13 cellular contexts compared by ENCODE assay signal in the genomic region with DNA sequence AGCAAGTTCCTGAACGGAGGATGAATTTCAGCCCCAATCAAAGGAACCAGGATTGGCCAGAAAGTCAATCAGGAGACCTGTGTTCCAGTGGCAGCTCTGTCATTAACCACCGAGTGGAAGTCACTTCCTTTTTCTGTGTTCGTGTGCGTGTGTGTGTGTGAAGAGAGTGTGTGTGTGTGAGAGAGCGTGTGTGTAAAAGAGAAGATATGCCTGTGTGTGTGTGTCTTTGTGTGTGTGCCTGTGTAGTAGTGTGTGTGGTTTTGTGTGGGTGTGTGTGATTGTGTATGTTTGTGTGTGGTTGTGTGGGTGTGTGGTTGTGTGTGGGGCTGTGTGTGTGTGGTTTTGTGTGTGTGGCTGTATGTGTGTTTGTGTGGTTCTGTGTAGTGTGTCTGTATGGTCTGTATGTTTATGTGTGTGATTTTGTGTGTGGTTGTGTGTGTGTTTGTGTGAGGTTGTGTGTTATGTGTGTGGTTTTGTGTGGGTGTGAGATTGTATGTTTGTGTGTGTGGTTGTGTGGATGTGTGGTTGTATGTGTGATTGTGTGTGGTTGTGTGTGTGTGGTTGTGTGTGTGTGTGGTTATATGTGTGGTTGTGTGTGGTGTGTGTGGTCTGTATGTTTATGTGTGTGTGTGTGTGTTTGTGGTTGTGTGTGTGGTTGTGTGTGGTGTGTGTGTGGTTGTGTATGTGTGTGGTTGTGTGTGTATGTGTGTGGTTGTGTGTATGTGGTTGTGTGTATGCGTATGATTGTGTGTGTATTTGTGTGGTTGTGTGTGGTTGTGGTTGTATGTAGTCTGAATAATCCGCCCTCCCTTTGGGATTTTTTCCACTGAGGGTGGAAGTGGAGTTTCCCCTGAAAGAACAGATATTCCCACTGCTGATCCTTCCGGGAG.
DNase-seq lines count a peak whose midpoint lies in the region; ATAC-seq and TF ChIP-seq lines count a peak whose summit lies in the region.
"Had no signal": no experiment of that assay in that cellular context is flagged by ENCODE, and none has a peak within 500 bp of the region (broad histone marks: within the 10 kb centered on the region; RNA-seq: fewer than 3 reads in every experiment).

No MANE protein-coding gene starts in this region.

- H3K9ac ChIP-seq in neural progenitor cell, result no peak overlapping the region

- H3K4me3 ChIP-seq in neural progenitor cell, result no peak overlapping the region
- H3K4me3 ChIP-seq: A549, skin epidermis had no signal

- H3K27me3 Mint-ChIP-seq in activated CD4-positive, alpha-beta T cell treated with anti-CD3 and anti-CD28 coated beads for 36 hours, result peaks cover 15% of the 10 kb centered on the region
- no peaks in the 10 kb centered on the region for H3K27me3 Mint-ChIP-seq in activated T-helper 2 cell treated with anti-CD3 and anti-CD28 coated beads, Interferon-gamma antibody, Interleukin-2, Interleukin-4, amounts not matched to agents 10 μg/mL and 5 μg/mL and 100 μg/mL, durations not matched to agents 14 hours and 24 hours and 36 hours (ENCODE audit: low read depth)
- peaks cover 10% of the 10 kb centered on the region for H3K27me3 Mint-ChIP-seq in neural progenitor cell (ENCODE audit: insufficient read depth, low read depth)

- no peaks in the 10 kb centered on the region for H3K9me3 ChIP-seq in neural progenitor cell (ENCODE audit: low read depth)
- H3K9me3 ChIP-seq: A549, Caco-2 had no signal

- peaks cover 13% of the 10 kb centered on the region for H3F3A ChIP-seq in neural progenitor cell (ENCODE audit: low read depth)

- intact Hi-C loops in activated CD4-positive, alpha-beta T cell treated with anti-CD3 and anti-CD28 coated beads for 36 hours (cut with DNase I, micrococcal nuclease), result loop anchor here in 1 of 2 experiments (2.0 kb wide), 1 partner anchor 13 kb away; no protein-coding TSS in a partner anchor
- intact Hi-C loops in activated T-helper 2 cell treated with anti-CD3 and anti-CD28 coated beads, Interferon-gamma antibody, Interleukin-2, Interleukin-4, amounts not matched to agents 10 μg/mL and 5 μg/mL and 100 μg/mL, durations not matched to agents 14 hours and 24 hours and 36 hours (cut with micrococcal nuclease), result no loop called here

- no peak overlapping the region for H3K4me2 ChIP-seq in neural progenitor cell
- H3K4me2 ChIP-seq: A549 had no signal

- H3K36me3 ChIP-seq in neural progenitor cell, result no peaks in the 10 kb centered on the region

- no peak for ATAC-seq in activated CD4-positive, alpha-beta T cell treated with anti-CD3 and anti-CD28 coated beads for 36 hours
- ATAC-seq: A549 had no signal

- POLR2A ChIA-PET in activated CD4-positive, alpha-beta T cell treated with anti-CD3 and anti-CD28 coated beads for 36 hours (lab: Charles Lee), result no interaction called here

- peaks cover 7% of the 10 kb centered on the region for H3K9me3 Mint-ChIP-seq in activated CD4-positive, alpha-beta T cell treated with anti-CD3 and anti-CD28 coated beads for 36 hours (ENCODE audit: low read depth)
- peaks cover 11% of the 10 kb centered on the region for H3K9me3 Mint-ChIP-seq in activated T-helper 2 cell treated with anti-CD3 and anti-CD28 coated beads, Interferon-gamma antibody, Interleukin-2, Interleukin-4, amounts not matched to agents 10 μg/mL and 5 μg/mL and 100 μg/mL, durations not matched to agents 14 hours and 24 hours and 36 hours
- peaks cover 3% of the 10 kb centered on the region for H3K9me3 Mint-ChIP-seq in neural progenitor cell

- H3K27ac Mint-ChIP-seq in activated CD4-positive, alpha-beta T cell treated with anti-CD3 and anti-CD28 coated beads for 36 hours, result peak overlapping the region; percentile 18
- peak overlapping the region; percentile 47 for H3K27ac Mint-ChIP-seq in activated T-helper 2 cell treated with anti-CD3 and anti-CD28 coated beads, Interferon-gamma antibody, Interleukin-2, Interleukin-4, amounts not matched to agents 10 μg/mL and 5 μg/mL and 100 μg/mL, durations not matched to agents 14 hours and 24 hours and 36 hours
- no peak overlapping the region for H3K27ac Mint-ChIP-seq in neural progenitor cell

- H4K20me1 ChIP-seq in neural progenitor cell (ENCODE audit: low read depth), result no peaks in the 10 kb centered on the region

- TF ChIP-seq CTCF in neural progenitor cell (IDR thresholded peaks at IDR 0.05) (no peak), GM13976 (IDR thresholded peaks at IDR 0.05; ENCODE audit: borderline replicate concordance, control extremely low read depth, extremely low read depth, insufficient read depth, missing control alignments) (no peak)

- no peak overlapping the region for H2AFZ ChIP-seq in neural progenitor cell (replicated peaks)

- CTCF ChIA-PET in activated CD4-positive, alpha-beta T cell treated with anti-CD3 and anti-CD28 coated beads for 36 hours (lab: Charles Lee), result interaction anchor here (1.1 kb wide), 1 partner anchor 180 kb away, joined by 3 read pairs; no protein-coding TSS in a partner anchor

- H3K79me2 ChIP-seq in neural progenitor cell (ENCODE audit: low read depth), result no peaks in the 10 kb centered on the region

- H3K4me3 Mint-ChIP-seq in activated CD4-positive, alpha-beta T cell treated with anti-CD3 and anti-CD28 coated beads for 36 hours, result no peak overlapping the region
- no peak overlapping the region for H3K4me3 Mint-ChIP-seq in activated T-helper 2 cell treated with anti-CD3 and anti-CD28 coated beads, Interferon-gamma antibody, Interleukin-2, Interleukin-4, amounts not matched to agents 10 μg/mL and 5 μg/mL and 100 μg/mL, durations not matched to agents 14 hours and 24 hours and 36 hours (ENCODE audit: low read depth)
- peak overlapping the region; percentile 6 for H3K4me3 Mint-ChIP-seq in neural progenitor cell

- peaks cover 15% of the 10 kb centered on the region for H3K4me1 ChIP-seq in neural progenitor cell
- H3K4me1 ChIP-seq: A549, Caco-2 had no signal

- H3K4me1 Mint-ChIP-seq in activated CD4-positive, alpha-beta T cell treated with anti-CD3 and anti-CD28 coated beads for 36 hours, result peaks cover 23% of the 10 kb centered on the region
- H3K4me1 Mint-ChIP-seq in activated T-helper 2 cell treated with anti-CD3 and anti-CD28 coated beads, Interferon-gamma antibody, Interleukin-2, Interleukin-4, amounts not matched to agents 10 μg/mL and 5 μg/mL and 100 μg/mL, durations not matched to agents 14 hours and 24 hours and 36 hours (ENCODE audit: low read depth), result peaks cover 33% of the 10 kb centered on the region
- peaks cover 15% of the 10 kb centered on the region for H3K4me1 Mint-ChIP-seq in neural progenitor cell

- H3K27me3 ChIP-seq in neural progenitor cell, result peaks cover 4% of the 10 kb centered on the region

- H3K27ac ChIP-seq in neural progenitor cell, result no peak overlapping the region
- H3K27ac ChIP-seq: A549, RWPE1, skin epidermis had no signal

- DNase-seq in activated CD4-positive, alpha-beta T cell treated with anti-CD3 and anti-CD28 coated beads for 36 hours, result no peak
- no peak for DNase-seq in activated CD4-positive, alpha-beta T cell treated with anti-CD3 and anti-CD28 coated beads, Interleukin-2, amount 50 U/mL, for 1 hour
- peak; percentile 80 for DNase-seq in KBM-7
- no peak for DNase-seq in activated T-helper 2 cell treated with anti-CD3 and anti-CD28 coated beads, Interferon-gamma antibody, Interleukin-2, Interleukin-4, amounts not matched to agents 10 μg/mL and 5 μg/mL and 100 μg/mL, durations not matched to agents 14 hours and 24 hours and 36 hours (ENCODE audit: low spot score)
- no peak for DNase-seq in neural progenitor cell (ENCODE audit: low spot score)
- no peak for DNase-seq in kidney tubule cell (ENCODE audit: low spot score)
- DNase-seq in NCI-H748 treated with DMSO at 0.1 percent for 48 hours (lab: John Stamatoyannopoulos, UW), result no peak
- no peak for DNase-seq in GM13976 (ENCODE audit: low spot score)
- DNase-seq: activated CD8-positive, alpha-beta memory T cell treated with anti-CD3 and anti-CD28 coated beads, Interleukin-2, amount 50 U/mL, for 4 hours; Caco-2 had no signal

- in situ Hi-C loops in KBM-7 (cut with MboI; ENCODE audit: low pct_unique_long_range_greater_than_20kb, low sequenced_read_pairs) (no loop called here), GM13976 (cut with MboI; ENCODE audit: low sequenced_read_pairs, unreplicated experiment) (no loop called here)

- peaks cover 4% of the 10 kb centered on the region for H3K36me3 Mint-ChIP-seq in activated CD4-positive, alpha-beta T cell treated with anti-CD3 and anti-CD28 coated beads for 36 hours (ENCODE audit: low read depth)
- peaks cover 5% of the 10 kb centered on the region for H3K36me3 Mint-ChIP-seq in activated T-helper 2 cell treated with anti-CD3 and anti-CD28 coated beads, Interferon-gamma antibody, Interleukin-2, Interleukin-4, amounts not matched to agents 10 μg/mL and 5 μg/mL and 100 μg/mL, durations not matched to agents 14 hours and 24 hours and 36 hours (ENCODE audit: low read depth)
- no peaks in the 10 kb centered on the region for H3K36me3 Mint-ChIP-seq in neural progenitor cell
